ENCODE assay signal across 10 cellular contexts in genomic region chr15:64013179-64014043, GRCh38. TPM values are rescaled to one million over a fixed set of nuclear protein-coding genes. Genes with fewer than 3 reads are reported as not detected.
DNase-seq lines count a peak whose midpoint lies in the region; ATAC-seq lines count a peak whose summit lies in the region.
"Had no signal": no experiment of that assay in that cellular context is flagged by ENCODE, and none has a peak within 500 bp of the region (broad histone marks: within the 10 kb centered on the region; RNA-seq: fewer than 3 reads in every experiment).

No MANE protein-coding gene starts in this region.

- H3K4me3 Mint-ChIP-seq in activated CD8-positive, alpha-beta memory T cell treated with anti-CD3 and anti-CD28 coated beads, Interleukin-2, amount 10 ng/mL, durations not matched to agents 7 days and 5 days, result peak overlapping the region; percentile 8
- peak overlapping the region in 2 of 5 donors; percentile 55 to 62 for H3K4me3 Mint-ChIP-seq in immature natural killer cell
- no peak overlapping the region for H3K4me3 Mint-ChIP-seq in stimulated activated effector memory CD8-positive, alpha-beta T cell treated with anti-CD3 and anti-CD28 coated beads, Interleukin-12 subunit alpha, Interleukin-12 subunit beta, amount 100 ng/mL, for 72 hours

- CTCF ChIA-PET in activated CD8-positive, alpha-beta memory T cell treated with anti-CD3 and anti-CD28 coated beads, Interleukin-2, amount 10 ng/mL, durations not matched to agents 7 days and 5 days (lab: Charles Lee), result interaction anchor here (0.8 to 3.6 kb wide), 5 partner anchors 9 to 121 kb away, joined by 3 to 31 read pairs (median 4); partner anchors contain the start of gene DAPK2

- ATAC-seq in activated CD8-positive, alpha-beta memory T cell treated with anti-CD3 and anti-CD28 coated beads, Interleukin-2, amount 10 ng/mL, durations not matched to agents 7 days and 5 days, result no peak
- no peak for ATAC-seq in stimulated activated effector memory CD8-positive, alpha-beta T cell treated with anti-CD3 and anti-CD28 coated beads, Interleukin-12 subunit alpha, Interleukin-12 subunit beta, amount 100 ng/mL, for 72 hours
- ATAC-seq in HG03571 (IDR thresholded peaks at IDR 0.05; ENCODE audit: unreplicated experiment), result no peak

- H3K4me1 Mint-ChIP-seq in activated CD8-positive, alpha-beta memory T cell treated with anti-CD3 and anti-CD28 coated beads, Interleukin-2, amount 10 ng/mL, durations not matched to agents 7 days and 5 days, result peaks cover 64% of the 10 kb centered on the region
- peaks cover 31 to 43% of the 10 kb centered on the region in 2 donors for H3K4me1 Mint-ChIP-seq in immature natural killer cell
- peaks cover 58% of the 10 kb centered on the region for H3K4me1 Mint-ChIP-seq in stimulated activated effector memory CD8-positive, alpha-beta T cell treated with anti-CD3 and anti-CD28 coated beads, Interleukin-12 subunit alpha, Interleukin-12 subunit beta, amount 100 ng/mL, for 72 hours

- H3K27ac Mint-ChIP-seq in activated CD8-positive, alpha-beta memory T cell treated with anti-CD3 and anti-CD28 coated beads, Interleukin-2, amount 10 ng/mL, durations not matched to agents 7 days and 5 days, result peak overlapping the region; percentile 17
- H3K27ac Mint-ChIP-seq in immature natural killer cell, result peak overlapping the region; percentile 47 to 99 (median 81)
- H3K27ac Mint-ChIP-seq in stimulated activated effector memory CD8-positive, alpha-beta T cell treated with anti-CD3 and anti-CD28 coated beads, Interleukin-12 subunit alpha, Interleukin-12 subunit beta, amount 100 ng/mL, for 72 hours, result peak overlapping the region; percentile 90

- peaks cover 2% of the 10 kb centered on the region for H3K9me3 Mint-ChIP-seq in activated CD8-positive, alpha-beta memory T cell treated with anti-CD3 and anti-CD28 coated beads, Interleukin-2, amount 10 ng/mL, durations not matched to agents 7 days and 5 days (ENCODE audit: low read depth)
- no peaks in the 10 kb centered on the region for H3K9me3 Mint-ChIP-seq in immature natural killer cell
- no peaks in the 10 kb centered on the region for H3K9me3 Mint-ChIP-seq in stimulated activated effector memory CD8-positive, alpha-beta T cell treated with anti-CD3 and anti-CD28 coated beads, Interleukin-12 subunit alpha, Interleukin-12 subunit beta, amount 100 ng/mL, for 72 hours

- H3K36me3 Mint-ChIP-seq in activated CD8-positive, alpha-beta memory T cell treated with anti-CD3 and anti-CD28 coated beads, Interleukin-2, amount 10 ng/mL, durations not matched to agents 7 days and 5 days, result peaks cover 8% of the 10 kb centered on the region
- H3K36me3 Mint-ChIP-seq in immature natural killer cell, result peaks cover 0 to 4% (median 0%) of the 10 kb centered on the region in 3 donors
- H3K36me3 Mint-ChIP-seq in stimulated activated effector memory CD8-positive, alpha-beta T cell treated with anti-CD3 and anti-CD28 coated beads, Interleukin-12 subunit alpha, Interleukin-12 subunit beta, amount 100 ng/mL, for 72 hours, result peaks cover 7% of the 10 kb centered on the region

- no peaks in the 10 kb centered on the region for H3K27me3 Mint-ChIP-seq in activated CD8-positive, alpha-beta memory T cell treated with anti-CD3 and anti-CD28 coated beads, Interleukin-2, amount 10 ng/mL, durations not matched to agents 7 days and 5 days
- peaks cover 6 to 12% (median 11%) of the 10 kb centered on the region in 3 donors for H3K27me3 Mint-ChIP-seq in immature natural killer cell (ENCODE audit: low read depth in 3 of 3)

- DNase-seq in activated CD8-positive, alpha-beta memory T cell treated with anti-CD3 and anti-CD28 coated beads, Interleukin-2, amount 10 ng/mL, durations not matched to agents 7 days and 5 days, result no peak
- DNase-seq in activated CD8-positive, alpha-beta memory T cell treated with anti-CD3 and anti-CD28 coated beads for 24 hours, result no peak
- DNase-seq in RKO (ENCODE audit: low spot score) (peak; percentile 4), immature natural killer cell (peak in 1 of 3 donors; percentile 14), NOMO-1 (lab: John Stamatoyannopoulos, UW; ENCODE audit: unreplicated experiment in 2 of 2) (no peak), AG08395 (ENCODE audit: low spot score) (no peak)
- no peak for DNase-seq in stimulated activated effector memory CD8-positive, alpha-beta T cell treated with anti-CD3 and anti-CD28 coated beads, Interleukin-12 subunit alpha, Interleukin-12 subunit beta, amount 100 ng/mL, for 72 hours (ENCODE audit: low spot score in 2 of 2)
- DNase-seq: H7, NCI-H2081 treated with DMSO at 0.1 percent for 48 hours had no signal

RNA-seq across cellular contexts. Expression of gene DAPK2, which starts 32.9 kb away (rescaled TPM):
- 10 to 100 TPM; 14.1 to 15.0 TPM for total RNA-seq in activated CD8-positive, alpha-beta memory T cell treated with anti-CD3 and anti-CD28 coated beads, Interleukin-2, amount 10 ng/mL, durations not matched to agents 7 days and 5 days
- 1 to 10 TPM; 4.5 to 7.3 (median 5.1) TPM for polyA plus RNA-seq in immature natural killer cell

Comparison
In these comparisons a context has a peak if more than half of its experiments do, and no peak if none do; other contexts are left out.
1. H3K27ac Mint-ChIP-seq: peak in every context shown above with its lines; median percentile 90 in stimulated activated effector memory CD8-positive, alpha-beta T cell treated with anti-CD3 and anti-CD28 coated beads, Interleukin-12 subunit alpha, Interleukin-12 subunit beta, amount 100 ng/mL, for 72 hours; 81 in immature natural killer cell; 17 in activated CD8-positive, alpha-beta memory T cell treated with anti-CD3 and anti-CD28 coated beads, Interleukin-2, amount 10 ng/mL, durations not matched to agents 7 days and 5 days.